Comparison of ENCODE assay signal across 25 cellular contexts in genomic region chr10:14527915-14528314, GRCh38.
A peak's percentile ranks its signal among the peaks of the same experiment; 100 is the strongest.
DNase-seq lines count a peak whose midpoint lies in the region; ATAC-seq and TF ChIP-seq lines count a peak whose summit lies in the region.
"Had no signal": no experiment of that assay in that cellular context is flagged by ENCODE, and none has a peak within 500 bp of the region (broad histone marks: within the 10 kb centered on the region; RNA-seq: fewer than 3 reads in every experiment).

No MANE protein-coding gene starts in this region.

- TF ChIP-seq POLR2A in spleen (IDR thresholded peaks at IDR 0.05) = no peak

- peak overlapping the region; percentile 72 for H3K27ac Mint-ChIP-seq in activated naive CD4-positive, alpha-beta T cell treated with anti-CD3 and anti-CD28 coated beads, Interleukin-2, amount 50 U/mL, for 24 hours
- H3K27ac Mint-ChIP-seq in T-helper 17 cell = peak overlapping the region; percentile 92
- H3K27ac Mint-ChIP-seq in central memory CD8-positive, alpha-beta T cell (ENCODE audit: low read depth) = peak overlapping the region; percentile 51
- H3K27ac Mint-ChIP-seq: activated B cell treated with CpG ODN at 0.5 μM for 24 hours; mesothelial cell of epicardium; stimulated activated naive B cell treated with anti-CD40 and anti-IgM and Interleukin-4, amounts not matched to agents 10 μg/mL and 1 μg/mL and 100 μg/mL, for 72 hours had no signal

- H3K36me3 ChIP-seq in spleen = peaks cover 2 to 84% (median 27%) of the 10 kb centered on the region in 6 donors

- no peaks in the 10 kb centered on the region for H3K27me3 Mint-ChIP-seq in activated naive CD4-positive, alpha-beta T cell treated with anti-CD3 and anti-CD28 coated beads, Interleukin-2, amount 50 U/mL, for 24 hours
- no peaks in the 10 kb centered on the region for H3K27me3 Mint-ChIP-seq in T-helper 17 cell
- no peaks in the 10 kb centered on the region for H3K27me3 Mint-ChIP-seq in central memory CD8-positive, alpha-beta T cell
- H3K27me3 Mint-ChIP-seq: activated B cell treated with CpG ODN at 0.5 μM for 24 hours; stimulated activated naive B cell treated with anti-CD40 and anti-IgM and Interleukin-4, amounts not matched to agents 10 μg/mL and 1 μg/mL and 100 μg/mL, for 72 hours had no signal

- intact Hi-C loops in spleen (cut with DNase I; ENCODE audit: low total_unique reads) = no loop called here

- H3K27ac ChIP-seq in spleen = no peak overlapping the region
- H3K27ac ChIP-seq: thoracic aorta had no signal

- no peaks in the 10 kb centered on the region for H3K9me3 Mint-ChIP-seq in activated naive CD4-positive, alpha-beta T cell treated with anti-CD3 and anti-CD28 coated beads, Interleukin-2, amount 50 U/mL, for 24 hours
- no peaks in the 10 kb centered on the region for H3K9me3 Mint-ChIP-seq in central memory CD8-positive, alpha-beta T cell
- H3K9me3 Mint-ChIP-seq: activated B cell treated with CpG ODN at 0.5 μM for 24 hours; mesothelial cell of epicardium; nephron; stimulated activated naive B cell treated with anti-CD40 and anti-IgM and Interleukin-4, amounts not matched to agents 10 μg/mL and 1 μg/mL and 100 μg/mL, for 72 hours had no signal

- peak overlapping the region; percentile 35 for H3K4me3 Mint-ChIP-seq in activated naive CD4-positive, alpha-beta T cell treated with anti-CD3 and anti-CD28 coated beads, Interleukin-2, amount 50 U/mL, for 24 hours
- no peak overlapping the region for H3K4me3 Mint-ChIP-seq in T-helper 17 cell
- H3K4me3 Mint-ChIP-seq in central memory CD8-positive, alpha-beta T cell = no peak overlapping the region
- H3K4me3 Mint-ChIP-seq: activated B cell treated with CpG ODN at 0.5 μM for 24 hours; mesothelial cell of epicardium; nephron; stimulated activated naive B cell treated with anti-CD40 and anti-IgM and Interleukin-4, amounts not matched to agents 10 μg/mL and 1 μg/mL and 100 μg/mL, for 72 hours had no signal

- no peaks in the 10 kb centered on the region for H3K27me3 ChIP-seq in spleen (replicated peaks in 1 of 7)
- H3K27me3 ChIP-seq: MG63 had no signal

- no peak for DNase-seq in activated naive CD4-positive, alpha-beta T cell (lab: John Stamatoyannopoulos, UW)
- DNase-seq in T-helper 17 cell (no peak), NCI-H774 (lab: John Stamatoyannopoulos, UW) (no peak), spleen (no peak)
- DNase-seq in central memory CD8-positive, alpha-beta T cell (ENCODE audit: low spot score in 2 of 2) = no peak
- DNase-seq: activated B cell treated with CpG ODN at 0.5 μM for 24 hours; activated effector memory CD4-positive, alpha-beta T cell treated with Interleukin-2 at 50 U/mL for 16 hours; anterior cingulate cortex; DMS153; H7; KBM-7; left ventricle myocardium superior; MG63; NCI-H1417; NCI-H2081 treated with DMSO at 0.1 percent for 48 hours; NCI-H446; right cardiac atrium; SK-N-SH; stimulated activated CD4-positive, alpha-beta T cell treated with anti-CD3 and anti-CD28 coated beads, Interleukin-4, amount 100 ng/mL, for 1 hour; stimulated activated naive B cell treated with anti-CD40 and anti-IgM and Interleukin-4, amounts not matched to agents 10 μg/mL and 1 μg/mL and 100 μg/mL, for 72 hours had no signal

- H3K36me3 Mint-ChIP-seq in activated naive CD4-positive, alpha-beta T cell treated with anti-CD3 and anti-CD28 coated beads, Interleukin-2, amount 50 U/mL, for 24 hours = peaks cover 17% of the 10 kb centered on the region
- peaks cover 6% of the 10 kb centered on the region for H3K36me3 Mint-ChIP-seq in T-helper 17 cell (ENCODE audit: low read depth)
- peaks cover 61% of the 10 kb centered on the region for H3K36me3 Mint-ChIP-seq in central memory CD8-positive, alpha-beta T cell (ENCODE audit: insufficient read depth)

- peaks cover 0 to 96% (median 18%) of the 10 kb centered on the region in 6 donors for H3K4me1 ChIP-seq in spleen

- H3K4me1 Mint-ChIP-seq in activated naive CD4-positive, alpha-beta T cell treated with anti-CD3 and anti-CD28 coated beads, Interleukin-2, amount 50 U/mL, for 24 hours = peaks cover 87% of the 10 kb centered on the region
- H3K4me1 Mint-ChIP-seq in T-helper 17 cell = peaks cover 69% of the 10 kb centered on the region
- H3K4me1 Mint-ChIP-seq in central memory CD8-positive, alpha-beta T cell = peaks cover 71% of the 10 kb centered on the region

- H3K4me3 ChIP-seq in spleen = no peak overlapping the region
- H3K4me3 ChIP-seq: MG63, thoracic aorta had no signal

- no peak for ATAC-seq in T-helper 17 cell
- ATAC-seq in central memory CD8-positive, alpha-beta T cell (replicated peaks; ENCODE audit: extremely low read depth, poor library complexity, severe bottlenecking) = no peak
- no peak for ATAC-seq in HG02610 (IDR thresholded peaks at IDR 0.05; ENCODE audit: unreplicated experiment)
- ATAC-seq: left ventricle myocardium superior; right cardiac atrium; stimulated activated naive B cell treated with anti-CD40 and anti-IgM and Interleukin-4, amounts not matched to agents 10 μg/mL and 1 μg/mL and 100 μg/mL, for 72 hours had no signal

- H3K9me3 ChIP-seq in T-helper 17 cell (ENCODE audit: control insufficient read depth, low read length, poor library complexity, severe bottlenecking) (no peaks in the 10 kb centered on the region), spleen (no peaks in the 10 kb centered on the region)
- H3K9me3 ChIP-seq: MG63, SK-N-SH, thoracic aorta had no signal

- no peak for TF ChIP-seq CTCF in spleen (IDR thresholded peaks at IDR 0.05 in 8 of 11, conservative IDR thresholded peaks at IDR 0.05 in 3 of 11)

- 76 to 90% (median 86%) methylated on average over 3 of the region's 3 CpGs for WGBS in spleen, 5 donors
